In genomic region chr12:42587564-42588307, GRCh38 we compare ENCODE assay signal across 12 cellular contexts. TPM values are rescaled to one million over a fixed set of nuclear protein-coding genes. Genes with fewer than 3 reads are reported as not detected.
A peak's percentile ranks its signal among the peaks of the same experiment; 100 is the strongest.
DNase-seq lines count a peak whose midpoint lies in the region; ATAC-seq, FAIRE-seq and TF ChIP-seq lines count a peak whose summit lies in the region.
"Had no signal": no experiment of that assay in that cellular context is flagged by ENCODE, and none has a peak within 500 bp of the region (broad histone marks: within the 10 kb centered on the region; RNA-seq: fewer than 3 reads in every experiment).

No MANE protein-coding gene starts in this region.

- H2AFZ ChIP-seq in hepatocyte: no peak overlapping the region
- no peak overlapping the region for H2AFZ ChIP-seq in smooth muscle cell (ENCODE audit: low read depth)

- H3K4me2 ChIP-seq in hepatocyte (peak overlapping the region; percentile 83), smooth muscle cell (peak overlapping the region; percentile 91)

- no peak for FAIRE-seq in urothelium cell line (lab: Jason Lieb, UNC)

- H3K4me1 ChIP-seq in HUES48 (ENCODE audit: control insufficient read depth, insufficient read depth, low read length) (peaks cover 22% of the 10 kb centered on the region), hepatocyte (ENCODE audit: insufficient read depth) (peaks cover 27% of the 10 kb centered on the region), smooth muscle cell (ENCODE audit: low read depth) (peaks cover 8% of the 10 kb centered on the region)

- DNase-seq in hepatocyte (ENCODE audit: low spot score) (peak; percentile 19), smooth muscle cell (lab: John Stamatoyannopoulos, UW; ENCODE audit: unreplicated experiment) (no peak), urothelium cell line (ENCODE audit: low spot score) (no peak), NOMO-1 treated with DMSO at 0.1 percent for 48 hours (lab: John Stamatoyannopoulos, UW; ENCODE audit: unreplicated experiment) (no peak), occipital lobe (lab: John Stamatoyannopoulos, UW) (no peak)
- DNase-seq in activated naive CD8-positive, alpha-beta T cell treated with anti-CD3 and anti-CD28 coated beads for 36 hours: no peak
- DNase-seq: NCI-H2081 treated with DMSO at 0.1 percent for 48 hours; stimulated activated naive CD8-positive, alpha-beta T cell treated with anti-CD3 and anti-CD28 coated beads, Interleukin-15, amount 100 ng/mL, for 72 hours had no signal

- peaks cover 46% of the 10 kb centered on the region for H3K27me3 Mint-ChIP-seq in activated T-helper 17 cell treated with anti-CD3 and anti-CD28 coated beads, Interleukin-2, amount 50 U/mL, for 72 hours
- H3K27me3 Mint-ChIP-seq in activated naive CD8-positive, alpha-beta T cell treated with anti-CD3 and anti-CD28 coated beads for 36 hours: peaks cover 62% of the 10 kb centered on the region

- H4K20me1 ChIP-seq in hepatocyte (ENCODE audit: insufficient read depth, poor library complexity, severe bottlenecking) (no peaks in the 10 kb centered on the region), smooth muscle cell (ENCODE audit: low read depth) (peaks cover 66% of the 10 kb centered on the region)

- TF ChIP-seq CTCF in hepatocyte (IDR thresholded peaks at IDR 0.05; ENCODE audit: poor library complexity) (no peak), smooth muscle cell (IDR thresholded peaks at IDR 0.05; ENCODE audit: borderline replicate concordance, insufficient read depth, poor library complexity, severe bottlenecking) (no peak)

- H3K36me3 Mint-ChIP-seq in activated T-helper 17 cell treated with anti-CD3 and anti-CD28 coated beads, Interleukin-2, amount 50 U/mL, for 72 hours (ENCODE audit: low read depth): no peaks in the 10 kb centered on the region
- H3K36me3 Mint-ChIP-seq in activated naive CD8-positive, alpha-beta T cell treated with anti-CD3 and anti-CD28 coated beads for 36 hours: no peaks in the 10 kb centered on the region

- no peaks in the 10 kb centered on the region for H3K9me2 ChIP-seq in hepatocyte (replicated peaks; ENCODE audit: insufficient read depth)

- peaks cover 61% of the 10 kb centered on the region for H3K79me2 ChIP-seq in hepatocyte
- peaks cover 67% of the 10 kb centered on the region for H3K79me2 ChIP-seq in smooth muscle cell (ENCODE audit: low read depth)

- H3K36me3 ChIP-seq in HUES48 (ENCODE audit: control insufficient read depth, insufficient read depth, low read length) (no peaks in the 10 kb centered on the region), hepatocyte (replicated peaks; ENCODE audit: insufficient read depth, low read depth) (no peaks in the 10 kb centered on the region), smooth muscle cell (ENCODE audit: low read depth) (no peaks in the 10 kb centered on the region)

- H3K4me3 Mint-ChIP-seq in activated T-helper 17 cell treated with anti-CD3 and anti-CD28 coated beads, Interleukin-2, amount 50 U/mL, for 72 hours: peak overlapping the region; percentile 58
- H3K4me3 Mint-ChIP-seq in activated naive CD8-positive, alpha-beta T cell treated with anti-CD3 and anti-CD28 coated beads for 36 hours: no peak overlapping the region
- H3K4me3 Mint-ChIP-seq: dendritic cell treated with granulocyte-macrophage colony-stimulating factor and Interleukin-4, amounts not matched to agents 40 ng/mL and 50 ng/mL, for 4 days had no signal

- H3K9me3 ChIP-seq in HUES48 (ENCODE audit: control insufficient read depth, insufficient read depth, low read length): no peaks in the 10 kb centered on the region
- no peaks in the 10 kb centered on the region for H3K9me3 ChIP-seq in hepatocyte (ENCODE audit: low read depth)
- H3K9me3 ChIP-seq in smooth muscle cell (replicated peaks; ENCODE audit: low read depth): no peaks in the 10 kb centered on the region

- no peak overlapping the region for H3K27ac Mint-ChIP-seq in activated T-helper 17 cell treated with anti-CD3 and anti-CD28 coated beads, Interleukin-2, amount 50 U/mL, for 72 hours
- no peak overlapping the region for H3K27ac Mint-ChIP-seq in activated naive CD8-positive, alpha-beta T cell treated with anti-CD3 and anti-CD28 coated beads for 36 hours
- H3K27ac Mint-ChIP-seq: dendritic cell treated with granulocyte-macrophage colony-stimulating factor and Interleukin-4, amounts not matched to agents 40 ng/mL and 50 ng/mL, for 4 days; stimulated activated naive CD8-positive, alpha-beta T cell treated with anti-CD3 and anti-CD28 coated beads, Interleukin-15, amount 100 ng/mL, for 72 hours had no signal

- no peak for ATAC-seq in activated T-helper 17 cell treated with anti-CD3 and anti-CD28 coated beads, Interleukin-2, amount 50 U/mL, for 72 hours (replicated peaks)
- ATAC-seq: activated CD4-positive, CD25-positive, alpha-beta regulatory T cell treated with anti-CD3 and anti-CD28 coated beads, Interleukin-2, amount 50 U/mL, for 24 hours; stimulated activated naive CD8-positive, alpha-beta T cell treated with anti-CD3 and anti-CD28 coated beads, Interleukin-15, amount 100 ng/mL, for 72 hours had no signal

- H3K4me1 Mint-ChIP-seq in activated T-helper 17 cell treated with anti-CD3 and anti-CD28 coated beads, Interleukin-2, amount 50 U/mL, for 72 hours: peaks cover 11% of the 10 kb centered on the region
- H3K4me1 Mint-ChIP-seq in activated naive CD8-positive, alpha-beta T cell treated with anti-CD3 and anti-CD28 coated beads for 36 hours: peaks cover 11% of the 10 kb centered on the region

- H3K9me3 Mint-ChIP-seq in activated T-helper 17 cell treated with anti-CD3 and anti-CD28 coated beads, Interleukin-2, amount 50 U/mL, for 72 hours: no peaks in the 10 kb centered on the region
- H3K9me3 Mint-ChIP-seq in activated naive CD8-positive, alpha-beta T cell treated with anti-CD3 and anti-CD28 coated beads for 36 hours: no peaks in the 10 kb centered on the region
- H3K9me3 Mint-ChIP-seq: dendritic cell treated with granulocyte-macrophage colony-stimulating factor and Interleukin-4, amounts not matched to agents 40 ng/mL and 50 ng/mL, for 4 days; stimulated activated naive CD8-positive, alpha-beta T cell treated with anti-CD3 and anti-CD28 coated beads, Interleukin-15, amount 100 ng/mL, for 72 hours had no signal

- H3K9ac ChIP-seq in HUES48 (ENCODE audit: low read depth, low read length): no peak overlapping the region
- H3K9ac ChIP-seq in smooth muscle cell (ENCODE audit: low read depth): peak overlapping the region; percentile 85

- H3K27ac ChIP-seq in HUES48 (ENCODE audit: low read depth, low read length) (no peak overlapping the region), hepatocyte (peak overlapping the region; percentile 86), smooth muscle cell (ENCODE audit: low read depth) (peak overlapping the region; percentile 50)

- 6% methylated on average over 7 of the region's 7 CpGs for WGBS in hepatocyte (ENCODE audit: low lambda C conversion rate, missing lambda C conversion rate)
- WGBS in smooth muscle cell (ENCODE audit: low lambda C conversion rate): 11% methylated on average over 7 of the region's 7 CpGs

- H3K4me3 ChIP-seq in HUES48 (ENCODE audit: low read depth, low read length) (peak overlapping the region; percentile 63), hepatocyte (peak overlapping the region; percentile 81), smooth muscle cell (peak overlapping the region; percentile 97)

- H3K27me3 ChIP-seq in HUES48 (ENCODE audit: control insufficient read depth, insufficient read depth, low read length): peaks cover 47% of the 10 kb centered on the region
- H3K27me3 ChIP-seq in hepatocyte: no peaks in the 10 kb centered on the region
- no peaks in the 10 kb centered on the region for H3K27me3 ChIP-seq in smooth muscle cell (ENCODE audit: low read depth)

- peaks cover 3% of the 10 kb centered on the region for H3F3A ChIP-seq in smooth muscle cell (ENCODE audit: low read depth)

RNA-seq across cellular contexts. Expression of gene PRICKLE1, which starts 1.8 kb away (rescaled TPM):
- not detected for total RNA-seq in activated T-helper 17 cell treated with anti-CD3 and anti-CD28 coated beads, Interleukin-2, amount 50 U/mL, for 72 hours
- total RNA-seq in hepatocyte (23.6 and 25.9 TPM in 2 replicates), smooth muscle cell (39.4 and 45.7 TPM in 2 replicates), occipital lobe (8.7 TPM)
- polyA plus RNA-seq in hepatocyte (16.5 and 24.8 TPM in 2 replicates), smooth muscle cell (42.2 and 55.4 TPM in 2 replicates)
- total RNA-seq in activated naive CD8-positive, alpha-beta T cell treated with anti-CD3 and anti-CD28 coated beads for 36 hours: under 1 TPM; 0.14 to 0.18 TPM
